11 cellular contexts compared by ENCODE assay signal in the genomic region with DNA sequence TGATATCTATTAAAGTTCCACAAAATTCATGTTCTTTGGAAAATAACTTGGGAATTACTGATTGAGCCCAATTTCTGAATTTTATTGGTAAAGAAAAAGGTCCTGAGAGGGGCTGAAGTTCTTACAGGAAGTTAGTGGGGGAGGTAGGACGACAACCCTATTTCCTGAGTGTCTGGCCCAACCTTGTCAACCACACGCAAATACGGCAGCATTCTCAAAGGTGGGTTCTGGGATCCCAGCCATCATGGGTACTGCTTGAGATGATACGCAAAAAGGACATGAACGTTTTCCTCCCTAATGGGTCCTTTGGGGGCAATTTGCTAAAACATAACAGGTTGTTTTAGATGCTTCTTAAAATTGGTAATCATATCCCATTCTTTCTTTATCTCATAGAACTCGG. TPM values are rescaled to one million over a fixed set of nuclear protein-coding genes. Genes with fewer than 3 reads are reported as not detected.
A peak's percentile ranks its signal among the peaks of the same experiment; 100 is the strongest.
DNase-seq lines count a peak whose midpoint lies in the region; ATAC-seq and TF ChIP-seq lines count a peak whose summit lies in the region.
"Had no signal": no experiment of that assay in that cellular context is flagged by ENCODE, and none has a peak within 500 bp of the region (broad histone marks: within the 10 kb centered on the region; RNA-seq: fewer than 3 reads in every experiment).

No MANE protein-coding gene starts in this region.

- DNase-seq in CD1c-positive myeloid dendritic cell (ENCODE audit: extremely low spot score) (peak; percentile 11), lower lobe of right lung (no peak), EL (no peak)
- no peak for DNase-seq in activated T-cell treated with anti-CD3 and anti-CD28 coated beads, Interleukin-2, amount 50 U/mL, for 24 hours
- no peak for DNase-seq in stimulated activated CD4-positive, alpha-beta T cell treated with anti-CD3 and anti-CD28 coated beads, Interleukin-1b, Interleukin-23, amount 100 ng/mL, for 48 hours
- DNase-seq: adrenal gland, NCI-H146 had no signal

- no peaks in the 10 kb centered on the region for H3K36me3 ChIP-seq in lower lobe of right lung
- H3K36me3 ChIP-seq: adrenal gland had no signal

- H3K27ac ChIP-seq in lower lobe of right lung = peak overlapping the region; percentile 43
- H3K27ac ChIP-seq: adrenal gland, epithelial cell of prostate had no signal

- H3K4me3 ChIP-seq in lower lobe of right lung = no peak overlapping the region
- H3K4me3 ChIP-seq: adrenal gland had no signal

- peaks cover 13% of the 10 kb centered on the region for H3K36me3 Mint-ChIP-seq in activated T-cell treated with anti-CD3 and anti-CD28 coated beads, Interleukin-2, amount 50 U/mL, for 24 hours (ENCODE audit: low read depth)

- H3K4me1 Mint-ChIP-seq in activated T-cell treated with anti-CD3 and anti-CD28 coated beads, Interleukin-2, amount 50 U/mL, for 24 hours (ENCODE audit: low read depth) = peaks cover 78% of the 10 kb centered on the region

- H3K27me3 ChIP-seq in lower lobe of right lung (ENCODE audit: low read depth) = no peaks in the 10 kb centered on the region
- H3K27me3 ChIP-seq: adrenal gland had no signal

- H3K27me3 Mint-ChIP-seq in activated T-cell treated with anti-CD3 and anti-CD28 coated beads, Interleukin-2, amount 50 U/mL, for 24 hours = no peaks in the 10 kb centered on the region

- peak overlapping the region; percentile 97 for H3K27ac Mint-ChIP-seq in activated T-cell treated with anti-CD3 and anti-CD28 coated beads, Interleukin-2, amount 50 U/mL, for 24 hours

- peaks cover 56% of the 10 kb centered on the region for H3K4me1 ChIP-seq in lower lobe of right lung

- H3K9me3 Mint-ChIP-seq in activated T-cell treated with anti-CD3 and anti-CD28 coated beads, Interleukin-2, amount 50 U/mL, for 24 hours = no peaks in the 10 kb centered on the region

- ATAC-seq in GM21576 (IDR thresholded peaks at IDR 0.05; ENCODE audit: unreplicated experiment) (peak; percentile 12), lower lobe of right lung (no peak), GM19351 (IDR thresholded peaks at IDR 0.05; ENCODE audit: unreplicated experiment) (no peak), HG02623 (IDR thresholded peaks at IDR 0.05; ENCODE audit: unreplicated experiment) (no peak)

- no peaks in the 10 kb centered on the region for H3K9me3 ChIP-seq in lower lobe of right lung
- H3K9me3 ChIP-seq: adrenal gland had no signal

- TF ChIP-seq CTCF in lower lobe of right lung (IDR thresholded peaks at IDR 0.05) = no peak

- peak overlapping the region; percentile 63 for H3K4me3 Mint-ChIP-seq in activated T-cell treated with anti-CD3 and anti-CD28 coated beads, Interleukin-2, amount 50 U/mL, for 24 hours

- intact Hi-C loops in lower lobe of right lung (cut with DNase I) = no loop called here

RNA-seq across cellular contexts. Expression of gene PDCD4, which starts 2.7 kb away (rescaled TPM):
- total RNA-seq in lower lobe of right lung = 74.2 TPM

RNA-seq across cellular contexts. Expression of gene BBIP1, which starts 50.0 kb away (rescaled TPM):
- total RNA-seq in lower lobe of right lung = 32.4 TPM

RNA-seq across cellular contexts. Expression of gene SHOC2, which starts 50.4 kb away (rescaled TPM):
- total RNA-seq in lower lobe of right lung = 60.9 TPM
